Comparison of ENCODE assay signal across 1 cellular context in genomic region chr20:49278036-49278816, GRCh38.
TF ChIP-seq lines count a peak whose summit lies in the region.

ZNFX1 (minus strand) TSS chr20:49278057; CDS start chr20:49275839, 2,218 bp downstream.

TF ChIP-seq in HepG2, 621 proteins besides CTCF, POLR2A, EP300 and RAD21 (continued from another document and continues in another):
- peak; percentile 86 for TF ChIP-seq THRA (CRISPR knock-in tag; IDR thresholded peaks at IDR 0.05; ENCODE audit: borderline replicate concordance)
- TF ChIP-seq ZNF414 (CRISPR knock-in tag; IDR thresholded peaks at IDR 0.05): peak; percentile 87
- TF ChIP-seq GMEB2 (CRISPR knock-in tag; IDR thresholded peaks at IDR 0.05; ENCODE audit: low read depth): peak; percentile 3
- peak; percentile 77 for TF ChIP-seq ZNF24 (IDR thresholded peaks at IDR 0.05)
- peak; percentile 82 for TF ChIP-seq PITX1 (CRISPR knock-in tag; IDR thresholded peaks at IDR 0.05)
- TF ChIP-seq NCOR1 (IDR thresholded peaks at IDR 0.05; ENCODE audit: borderline replicate concordance, low read length): peak; percentile 41; the same call in 1 of the 2 replicates
- peak; percentile 57; the same call in 1 of the 2 replicates for TF ChIP-seq ZBTB39 (CRISPR knock-in tag; IDR thresholded peaks at IDR 0.05)
- TF ChIP-seq CCAR2 (optimal IDR thresholded peaks at IDR 0.05; ENCODE audit: low read depth, low read length): no peak
- TF ChIP-seq ZNF354B (CRISPR knock-in tag; IDR thresholded peaks at IDR 0.05): peak; percentile 93
- peak; percentile 97 for TF ChIP-seq ZNF143 (CRISPR knock-in tag; IDR thresholded peaks at IDR 0.05)
- peak; percentile 97 for TF ChIP-seq ZNF777 (CRISPR knock-in tag; IDR thresholded peaks at IDR 0.05)
- TF ChIP-seq SPEN (CRISPR knock-in tag; IDR thresholded peaks at IDR 0.05; ENCODE audit: low read depth): peak; percentile 98
- TF ChIP-seq KLF9 (CRISPR knock-in tag; IDR thresholded peaks at IDR 0.05; ENCODE audit: low read depth): no peak; the same call in 1 of the 2 replicates
- TF ChIP-seq MAFF (IDR thresholded peaks at IDR 0.05; ENCODE audit: low read depth, low read length): no peak
- TF ChIP-seq THAP8 (CRISPR knock-in tag; IDR thresholded peaks at IDR 0.05; ENCODE audit: borderline replicate concordance): no peak; the same call in 1 of the 2 replicates
- TF ChIP-seq SUZ12 (IDR thresholded peaks at IDR 0.05; ENCODE audit: low read depth, low read length): peak; percentile 87
- no peak; the same call in 1 of the 2 replicates for TF ChIP-seq ZFP1 (CRISPR knock-in tag; IDR thresholded peaks at IDR 0.05)
- TF ChIP-seq NKX3-1 (CRISPR knock-in tag; IDR thresholded peaks at IDR 0.05): peak; percentile 99
- TF ChIP-seq SSRP1 (CRISPR knock-in tag; IDR thresholded peaks at IDR 0.05): peak; percentile 85; the same call in 1 of the 2 replicates
- peak; percentile 95 for TF ChIP-seq ZBTB43 (CRISPR knock-in tag; conservative IDR thresholded peaks at IDR 0.05)
- TF ChIP-seq ZNF207 (IDR thresholded peaks at IDR 0.05; ENCODE audit: borderline replicate concordance): no peak
- peak; percentile 88 for TF ChIP-seq HMG20B (CRISPR knock-in tag; conservative IDR thresholded peaks at IDR 0.05)
- TF ChIP-seq ZNF225 (CRISPR knock-in tag; IDR thresholded peaks at IDR 0.05): peak; percentile 70
- peak; percentile 94; the same call in 1 of the 2 replicates for TF ChIP-seq ZNF44 (CRISPR knock-in tag; IDR thresholded peaks at IDR 0.05)
- no peak for TF ChIP-seq FOXA1 (IDR thresholded peaks at IDR 0.05)
- peak; percentile 42; the same call in 1 of the 2 replicates for TF ChIP-seq FOXA1 (CRISPR knock-in tag; IDR thresholded peaks at IDR 0.05)
- TF ChIP-seq SNAPC5 (CRISPR knock-in tag; IDR thresholded peaks at IDR 0.05; ENCODE audit: borderline replicate concordance): peak; percentile 97
- TF ChIP-seq ZNF460 (CRISPR knock-in tag; IDR thresholded peaks at IDR 0.05; ENCODE audit: borderline replicate concordance): peak; percentile 49; the same call in 1 of the 2 replicates
- TF ChIP-seq ZNF709 (CRISPR knock-in tag; IDR thresholded peaks at IDR 0.05): peak; percentile 99
- TF ChIP-seq U2AF2 (IDR thresholded peaks at IDR 0.05; ENCODE audit: low read depth, low read length): peak; percentile 61; the same call in 1 of the 2 replicates
- TF ChIP-seq ZFP62 (CRISPR knock-in tag; IDR thresholded peaks at IDR 0.05): peak; percentile 48; the same call in 1 of the 2 replicates
- peak; percentile 85 for TF ChIP-seq MYPOP (CRISPR knock-in tag; IDR thresholded peaks at IDR 0.05)
- TF ChIP-seq ZNF34 (CRISPR knock-in tag; IDR thresholded peaks at IDR 0.05; ENCODE audit: borderline replicate concordance): peak; percentile 80; the same call in 1 of the 2 replicates
- TF ChIP-seq GABPA (IDR thresholded peaks at IDR 0.05; ENCODE audit: low read depth, low read length): peak; percentile 39
- peak; percentile 84 for TF ChIP-seq GABPA (CRISPR knock-in tag; IDR thresholded peaks at IDR 0.05; ENCODE audit: low read depth)
- no peak; the same call in none of the 2 replicates for TF ChIP-seq MEIS1 (CRISPR knock-in tag; IDR thresholded peaks at IDR 0.05; ENCODE audit: borderline replicate concordance)
- peak; percentile 72; the same call in 1 of the 2 replicates for TF ChIP-seq ZNF383 (CRISPR knock-in tag; IDR thresholded peaks at IDR 0.05; ENCODE audit: borderline replicate concordance)
- TF ChIP-seq RCOR2 (CRISPR knock-in tag; IDR thresholded peaks at IDR 0.05): no peak
- 0 out of 2 replicates have a peak, but pooled peaks have one; percentile 77 for TF ChIP-seq THYN1 (CRISPR knock-in tag; IDR thresholded peaks at IDR 0.05; ENCODE audit: borderline replicate concordance, low read depth)
- peak; percentile 99 for TF ChIP-seq ZNF704 (CRISPR knock-in tag; IDR thresholded peaks at IDR 0.05; ENCODE audit: borderline replicate concordance)
- peak; percentile 77 for TF ChIP-seq PAXIP1 (CRISPR knock-in tag; conservative IDR thresholded peaks at IDR 0.05)
- peak; percentile 64 for TF ChIP-seq HDAC2 (CRISPR knock-in tag; IDR thresholded peaks at IDR 0.05)
- TF ChIP-seq MTA1 (CRISPR knock-in tag; IDR thresholded peaks at IDR 0.05; ENCODE audit: borderline replicate concordance): peak; percentile 84; the same call in 1 of the 2 replicates
- peak; percentile 91 for TF ChIP-seq GABPB1 (CRISPR knock-in tag; IDR thresholded peaks at IDR 0.05)
- peak; percentile 94 for TF ChIP-seq ZGPAT (CRISPR knock-in tag; IDR thresholded peaks at IDR 0.05)
- TF ChIP-seq ZNF737 (CRISPR knock-in tag; IDR thresholded peaks at IDR 0.05; ENCODE audit: borderline replicate concordance): peak; percentile 99
- TF ChIP-seq TP53 (CRISPR knock-in tag; conservative IDR thresholded peaks at IDR 0.05): peak; percentile 97
- TF ChIP-seq ZNF136 (CRISPR knock-in tag; IDR thresholded peaks at IDR 0.05; ENCODE audit: low read depth): peak; percentile 97; the same call in 1 of the 2 replicates
- TF ChIP-seq KDM5A (IDR thresholded peaks at IDR 0.05; ENCODE audit: borderline replicate concordance, low read length): no peak; the same call in 1 of the 2 replicates
- peak; percentile 98 for TF ChIP-seq ZNF816 (CRISPR knock-in tag; IDR thresholded peaks at IDR 0.05; ENCODE audit: borderline replicate concordance)
- TF ChIP-seq NR3C1 (CRISPR knock-in tag; IDR thresholded peaks at IDR 0.05): no peak
- TF ChIP-seq ZNF12 (CRISPR knock-in tag; IDR thresholded peaks at IDR 0.05): peak; percentile 85
- TF ChIP-seq ZNF629 (CRISPR knock-in tag; conservative IDR thresholded peaks at IDR 0.05): peak; percentile 74
- TF ChIP-seq FOXK1 (CRISPR knock-in tag; IDR thresholded peaks at IDR 0.05; ENCODE audit: borderline replicate concordance, low read depth): peak; percentile 89
- TF ChIP-seq ZNF124 (CRISPR knock-in tag; IDR thresholded peaks at IDR 0.05): peak; percentile 83; the same call in 1 of the 2 replicates
- TF ChIP-seq MEF2D (CRISPR knock-in tag; IDR thresholded peaks at IDR 0.05): peak; percentile 64
- TF ChIP-seq HOXA5 (CRISPR knock-in tag; IDR thresholded peaks at IDR 0.05): peak; percentile 99
